In genomic region chr2:197705143-197705911, GRCh38 we compare ENCODE assay signal across 8 cellular contexts. TPM values are rescaled to one million over a fixed set of nuclear protein-coding genes. Genes with fewer than 3 reads are reported as not detected.
DNase-seq lines count a peak whose midpoint lies in the region; ATAC-seq and TF ChIP-seq lines count a peak whose summit lies in the region.

Gene MARS2, plus strand, starts transcription at chr2:197705369. Its CDS starts 37 bp downstream, at chr2:197705406.

- DNase-seq in AML-193 (lab: John Stamatoyannopoulos, UW) (peak; percentile 85 to 86), NCI-H510A (lab: John Stamatoyannopoulos, UW) (peak; percentile 83), cerebellum (ENCODE audit: low spot score) (peak; percentile 94), kidney epithelial cell (ENCODE audit: low read depth) (peak; percentile 49)
- peak; percentile 88 for DNase-seq in activated CD4-positive, alpha-beta T cell treated with anti-CD3 and anti-CD28 coated beads for 1 hour
- peak; percentile 85 to 88 for DNase-seq in stimulated activated CD4-positive, alpha-beta T cell treated with anti-CD3 and anti-CD28 coated beads, Interleukin-15, amount 100 ng/mL, for 48 hours (ENCODE audit: low read depth in 2 of 2)

- H3K4me3 ChIP-seq in kidney epithelial cell (ENCODE audit: low read depth, low read length): peak within 1 kb of the TSS; percentile 68

- no peak for TF ChIP-seq CTCF in kidney epithelial cell (IDR thresholded peaks at IDR 0.05; ENCODE audit: insufficient read depth, low read length, poor library complexity, severe bottlenecking)

- peaks cover 1% of the 10 kb centered on the region for H3K36me3 ChIP-seq in kidney epithelial cell (ENCODE audit: control insufficient read depth, insufficient read depth, low read length)

- TF ChIP-seq POLR2A in GM19099 (IDR thresholded peaks at IDR 0.05; ENCODE audit: extremely low read depth, insufficient read length, low read depth): peak; percentile 95

- ATAC-seq in HG03378 (IDR thresholded peaks at IDR 0.05; ENCODE audit: unreplicated experiment): peak; percentile 68

- no peaks in the 10 kb centered on the region for H3K27me3 ChIP-seq in kidney epithelial cell (ENCODE audit: control insufficient read depth, insufficient read depth, low read length)

RNA-seq across cellular contexts. Expression of gene MARS2, which starts in this region (rescaled TPM):
- total RNA-seq in cerebellum (11.3 TPM), kidney epithelial cell (11.9 and 14.0 TPM in 2 replicates)

Comparison
In these comparisons a context has a peak if more than half of its experiments do, and no peak if none do; other contexts are left out.
1. Peak in every context shown above with its lines: DNase-seq, ATAC-seq and H3K4me3 ChIP-seq.